14 cellular contexts compared by ENCODE assay signal in the genomic region with DNA sequence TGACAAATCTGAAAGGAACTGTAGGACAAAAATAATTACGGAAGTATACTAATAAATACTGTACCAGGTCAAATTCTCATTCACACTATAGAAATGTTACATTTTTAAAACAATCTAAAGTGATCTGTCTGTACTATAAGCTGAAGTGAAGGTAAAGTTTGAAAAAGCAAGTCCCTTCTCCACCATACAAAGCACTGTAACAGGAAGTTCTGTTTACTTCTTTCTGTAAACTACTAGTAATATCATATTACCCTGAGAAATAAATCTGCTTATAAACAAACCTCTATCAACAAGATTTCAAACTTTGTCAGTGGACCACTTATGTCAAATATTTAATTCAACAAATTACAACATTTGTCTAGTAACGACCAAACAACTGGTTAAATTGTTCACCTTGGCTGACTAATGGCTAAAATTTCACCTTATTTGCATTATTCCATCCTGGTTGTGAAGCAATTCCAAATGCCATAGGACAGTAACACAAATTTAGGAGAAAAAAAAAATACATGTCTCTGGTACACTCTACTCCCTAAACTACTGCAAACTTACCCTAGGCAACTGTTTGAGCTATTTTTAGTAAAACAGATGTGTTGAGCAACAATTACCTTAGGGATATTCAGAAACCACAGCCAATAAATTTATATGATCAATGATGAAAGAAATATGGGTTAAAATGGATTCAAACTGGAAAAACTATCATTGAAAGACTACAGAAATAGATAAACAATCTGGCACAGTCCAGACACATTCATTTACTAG.
DNase-seq lines count a peak whose midpoint lies in the region; TF ChIP-seq lines count a peak whose summit lies in the region.
"Had no signal": no experiment of that assay in that cellular context is flagged by ENCODE, and none has a peak within 500 bp of the region (broad histone marks: within the 10 kb centered on the region; RNA-seq: fewer than 3 reads in every experiment).

No MANE protein-coding gene starts in this region.

- H3K27me3 ChIP-seq in DOHH2 (ENCODE audit: control insufficient read depth, low read length) = no peaks in the 10 kb centered on the region
- H3K27me3 ChIP-seq in Loucy (ENCODE audit: insufficient read depth, low read length, poor library complexity, severe bottlenecking) = no peaks in the 10 kb centered on the region
- H3K27me3 ChIP-seq in parathyroid adenoma (ENCODE audit: control insufficient read depth, insufficient read depth, low read length) = no peaks in the 10 kb centered on the region
- H3K27me3 ChIP-seq in testis = no peaks in the 10 kb centered on the region

- H4K20me1 ChIP-seq in DOHH2 (ENCODE audit: control insufficient read depth, insufficient read depth, low read depth, low read length) (peaks cover 22% of the 10 kb centered on the region), Loucy (ENCODE audit: insufficient read depth, low read length, poor library complexity, severe bottlenecking) (peaks cover 89% of the 10 kb centered on the region)

- peaks cover 47% of the 10 kb centered on the region for H3F3A ChIP-seq in DOHH2 (ENCODE audit: control insufficient read depth, insufficient read depth)
- H3F3A ChIP-seq in Loucy (ENCODE audit: low read depth) = no peaks in the 10 kb centered on the region

- no peaks in the 10 kb centered on the region for H3K9me2 ChIP-seq in DOHH2 (replicated peaks; ENCODE audit: control insufficient read depth, low read length)
- no peaks in the 10 kb centered on the region for H3K9me2 ChIP-seq in Loucy (replicated peaks; ENCODE audit: low read depth, low read length)

- H3K4me3 ChIP-seq in DOHH2 (ENCODE audit: low read length) (peak overlapping the region; percentile 75), Loucy (ENCODE audit: low read length, poor library complexity, severe bottlenecking) (peak overlapping the region; percentile 55), choroid plexus epithelial cell (ENCODE audit: low read depth, low read length) (no peak overlapping the region), parathyroid adenoma (ENCODE audit: low read depth, low read length) (peak overlapping the region; percentile 20), testis (no peak overlapping the region)
- H3K4me3 ChIP-seq: coronary artery, SK-N-MC had no signal

- peak; percentile 13 for DNase-seq in choroid plexus epithelial cell (ENCODE audit: low read depth)
- DNase-seq in NK-92 treated with Interleukin-12 subunit alpha and Interleukin-12 subunit beta, amount 100 ng/mL, for 24 hours (lab: John Stamatoyannopoulos, UW) = no peak
- no peak for DNase-seq in testis
- DNase-seq in midbrain (lab: John Stamatoyannopoulos, UW) = no peak
- no peak for DNase-seq in NCI-H446 (lab: John Stamatoyannopoulos, UW)
- DNase-seq: activated naive CD4-positive, alpha-beta T cell treated with anti-CD3 and anti-CD28 coated beads, Interleukin-2, amount 10 ng/mL, durations not matched to agents 7 days and 5 days; DMS79; foreskin melanocyte; stimulated activated naive CD4-positive, alpha-beta T cell treated with Interleukin-2 at 50 U/mL for 16 hours had no signal

- H3K36me3 ChIP-seq in DOHH2 (ENCODE audit: control insufficient read depth, low read length) (peaks cover 48% of the 10 kb centered on the region), Loucy (ENCODE audit: insufficient read depth, low read length) (0 out of 2 replicates have a peak, but pooled peaks cover 4% of the 10 kb centered on the region), parathyroid adenoma (ENCODE audit: control insufficient read depth, insufficient read depth, low read length) (no peaks in the 10 kb centered on the region), testis (ENCODE audit: low read depth, missing control alignments) (no peaks in the 10 kb centered on the region)

- no peaks in the 10 kb centered on the region for H3K9me3 ChIP-seq in DOHH2 (ENCODE audit: control insufficient read depth, insufficient read depth, low read length)
- H3K9me3 ChIP-seq in Loucy (ENCODE audit: insufficient read depth, low read depth, low read length) = no peaks in the 10 kb centered on the region
- H3K9me3 ChIP-seq in parathyroid adenoma (ENCODE audit: control insufficient read depth, low read length) = no peaks in the 10 kb centered on the region
- H3K9me3 ChIP-seq in testis = no peaks in the 10 kb centered on the region

- H3K79me2 ChIP-seq in DOHH2 (ENCODE audit: control insufficient read depth, low read length) = peaks cover 94% of the 10 kb centered on the region
- H3K79me2 ChIP-seq in Loucy (ENCODE audit: insufficient read depth, low read length) = peaks cover 100% of the 10 kb centered on the region
- peaks cover 56% of the 10 kb centered on the region for H3K79me2 ChIP-seq in parathyroid adenoma

- H3K27ac ChIP-seq in DOHH2 (ENCODE audit: low read depth, low read length) = peak overlapping the region; percentile 89
- peak overlapping the region; percentile 24 for H3K27ac ChIP-seq in parathyroid adenoma
- no peak overlapping the region for H3K27ac ChIP-seq in testis
- H3K27ac ChIP-seq: SK-N-MC had no signal

- 93 to 94% methylated on average over 2 of the region's 2 CpGs for WGBS in testis, 2 donors

- H3K4me2 ChIP-seq in DOHH2 (ENCODE audit: low read length) (peak overlapping the region; percentile 92), Loucy (ENCODE audit: low read depth, low read length, poor library complexity, severe bottlenecking) (peak overlapping the region; percentile 92), parathyroid adenoma (ENCODE audit: low read length) (peak overlapping the region; percentile 11)

- H2AFZ ChIP-seq in Loucy (ENCODE audit: low read length) (no peak overlapping the region), parathyroid adenoma (no peak overlapping the region)

- TF ChIP-seq CTCF in DOHH2 (IDR thresholded peaks at IDR 0.05; ENCODE audit: low read depth, low read length, poor library complexity, severe bottlenecking) (no peak), Loucy (conservative IDR thresholded peaks at IDR 0.05; ENCODE audit: low read length) (no peak), choroid plexus epithelial cell (conservative IDR thresholded peaks at IDR 0.05; ENCODE audit: low read depth, low read length) (no peak), parathyroid adenoma (IDR thresholded peaks at IDR 0.05) (no peak), testis (IDR thresholded peaks at IDR 0.05) (no peak)

- TF ChIP-seq POLR2A in testis (IDR thresholded peaks at IDR 0.05) = no peak

- intact Hi-C loops in testis (cut with DNase I; ENCODE audit: low total_unique reads) = no loop called here

- H3K4me1 ChIP-seq in DOHH2 (ENCODE audit: control insufficient read depth, low read length) (peaks cover 87% of the 10 kb centered on the region), Loucy (ENCODE audit: insufficient read depth, low read length, poor library complexity, severe bottlenecking) (peaks cover 66% of the 10 kb centered on the region), parathyroid adenoma (peaks cover 32% of the 10 kb centered on the region), testis (peaks cover 34% of the 10 kb centered on the region)

- H3K9ac ChIP-seq in Loucy (ENCODE audit: low read depth, low read length, poor library complexity, severe bottlenecking) (peak overlapping the region; percentile 11), parathyroid adenoma (no peak overlapping the region)

Comparison
In these comparisons a context has a peak if more than half of its experiments do, and no peak if none do; other contexts are left out.
1. H3K27ac ChIP-seq: peak in DOHH2 (single experiment) and parathyroid adenoma (single experiment); none in testis (0 of 2).
2. H3K4me2 ChIP-seq: peak in every context shown above with its lines; median percentile 92 in DOHH2; 92 in Loucy; 11 in parathyroid adenoma.
3. H3K4me3 ChIP-seq: peak in DOHH2 (single experiment), Loucy (single experiment) and parathyroid adenoma (single experiment); none in choroid plexus epithelial cell (single experiment) and testis (0 of 2).